In the genomic region with DNA sequence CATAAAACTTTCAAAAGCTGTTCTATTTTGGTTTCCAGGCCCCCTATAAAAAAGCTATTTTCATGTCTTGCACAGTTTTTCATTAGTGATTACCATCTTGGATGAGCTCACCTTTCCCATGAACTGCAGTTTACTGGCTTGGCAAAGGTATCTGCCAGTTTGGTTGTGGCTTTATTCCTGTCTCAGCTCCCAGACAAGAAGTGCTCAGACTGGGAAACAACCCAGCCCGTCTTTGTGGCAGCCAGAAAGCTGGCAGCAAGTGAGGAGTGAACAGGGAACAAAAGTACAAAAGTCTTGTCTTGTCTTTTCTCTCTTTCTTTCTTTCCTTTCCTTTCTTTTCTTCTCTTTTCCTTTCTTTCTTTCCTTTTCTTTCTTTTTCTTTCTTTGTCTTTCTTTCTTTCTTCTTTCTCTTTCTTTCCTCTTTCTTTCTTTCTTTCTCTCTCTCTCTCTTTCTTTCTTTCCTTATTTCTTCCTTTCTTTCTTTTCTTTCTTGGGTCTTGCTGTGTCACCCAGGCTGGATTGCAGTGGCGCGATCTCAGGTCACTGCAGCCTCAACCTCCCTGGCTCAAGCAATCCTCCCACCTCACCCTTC, we compare ENCODE assay signal across 24 cellular contexts.
DNase-seq lines count a peak whose midpoint lies in the region; ATAC-seq, FAIRE-seq and TF ChIP-seq lines count a peak whose summit lies in the region.
"Had no signal": no experiment of that assay in that cellular context is flagged by ENCODE, and none has a peak within 500 bp of the region (broad histone marks: within the 10 kb centered on the region; RNA-seq: fewer than 3 reads in every experiment).

No MANE protein-coding gene starts in this region.

- DNase-seq in AG09309 (ENCODE audit: low read depth) (peak; percentile 14), epithelial cell of prostate (ENCODE audit: low read depth, low spot score) (peak; percentile 1), mesothelial cell of epicardium (ENCODE audit: low spot score in 2 of 2, unreplicated experiment in 2 of 2) (no peak), DMS 273 treated with DMSO at 0.1 percent for 48 hours (lab: John Stamatoyannopoulos, UW) (no peak), H54 (ENCODE audit: insufficient read length, low spot score) (no peak)
- no peak for DNase-seq in activated naive CD8-positive, alpha-beta T cell treated with anti-CD3 and anti-CD28 coated beads, Interleukin-2, amount 50 U/mL, for 24 hours
- DNase-seq: activated CD4-positive, CD25-positive, alpha-beta regulatory T cell; activated CD8-positive, alpha-beta T cell treated with anti-CD3 and anti-CD28 coated beads for 36 hours; activated naive CD4-positive, alpha-beta T cell treated with Interleukin-2 at 50 U/mL for 16 hours; activated T-cell treated with anti-CD3 and anti-CD28 coated beads, Interleukin-2, amount 50 U/mL, for 1 hour; DMS79; islet precursor cell; Kasumi-1; mesenchymal stem cell; NCI-H1105 treated with DMSO at 0.1 percent for 48 hours; NCI-H69; OCI-M1; stimulated activated CD4-positive, alpha-beta T cell treated with anti-CD3 and anti-CD28 coated beads, Interleukin-4, amount 100 ng/mL, for 4 hours; T-helper 2 cell; testis had no signal

- peak overlapping the region; percentile 36 for H3K27ac Mint-ChIP-seq in mesothelial cell of epicardium
- no peak overlapping the region for H3K27ac Mint-ChIP-seq in activated naive CD8-positive, alpha-beta T cell treated with anti-CD3 and anti-CD28 coated beads, Interleukin-2, amount 50 U/mL, for 24 hours
- H3K27ac Mint-ChIP-seq: activated CD8-positive, alpha-beta T cell treated with anti-CD3 and anti-CD28 coated beads for 36 hours; natural killer cell treated with Interleukin-12 subunit alpha and Interleukin-12 subunit beta and Interleukin-15 and Interleukin-18, amount 100 ng/mL, for 72 hours had no signal

- peaks cover 6% of the 10 kb centered on the region for H3K4me1 Mint-ChIP-seq in mesothelial cell of epicardium
- no peaks in the 10 kb centered on the region for H3K4me1 Mint-ChIP-seq in activated naive CD8-positive, alpha-beta T cell treated with anti-CD3 and anti-CD28 coated beads, Interleukin-2, amount 50 U/mL, for 24 hours

- no peaks in the 10 kb centered on the region for H3K9me3 Mint-ChIP-seq in mesothelial cell of epicardium
- H3K9me3 Mint-ChIP-seq in activated naive CD8-positive, alpha-beta T cell treated with anti-CD3 and anti-CD28 coated beads, Interleukin-2, amount 50 U/mL, for 24 hours: no peaks in the 10 kb centered on the region
- H3K9me3 Mint-ChIP-seq: activated CD8-positive, alpha-beta T cell treated with anti-CD3 and anti-CD28 coated beads for 36 hours; natural killer cell treated with Interleukin-12 subunit alpha and Interleukin-12 subunit beta and Interleukin-15 and Interleukin-18, amount 100 ng/mL, for 72 hours had no signal

- peaks cover 2% of the 10 kb centered on the region for H3K27me3 Mint-ChIP-seq in mesothelial cell of epicardium (ENCODE audit: low read depth)
- peaks cover 4% of the 10 kb centered on the region for H3K27me3 Mint-ChIP-seq in activated naive CD8-positive, alpha-beta T cell treated with anti-CD3 and anti-CD28 coated beads, Interleukin-2, amount 50 U/mL, for 24 hours

- no peaks in the 10 kb centered on the region for H3K4me1 ChIP-seq in HEK293 (ENCODE audit: control insufficient read depth, insufficient read depth, low read length)
- H3K4me1 ChIP-seq: testis had no signal

- POLR2A ChIA-PET in HEK293 (lab: Yijun Ruan, JAX): no interaction called here

- TF ChIP-seq POLR2A in H54 (IDR thresholded peaks at IDR 0.05; ENCODE audit: low read depth, low read length): no peak

- H3K4me3 ChIP-seq in AG09309 (ENCODE audit: control insufficient read depth, low read depth, low read length) (no peak overlapping the region), HEK293 (ENCODE audit: low read depth, low read length) (no peak overlapping the region)
- H3K4me3 ChIP-seq: skin epidermis, testis had no signal

- H3K9me3 ChIP-seq in HEK293 (ENCODE audit: control insufficient read depth, insufficient read depth, low read depth, low read length): no peaks in the 10 kb centered on the region
- H3K9me3 ChIP-seq: testis had no signal

- no peak for ATAC-seq in GM18520 (IDR thresholded peaks at IDR 0.05; ENCODE audit: unreplicated experiment)
- ATAC-seq in activated naive CD8-positive, alpha-beta T cell treated with anti-CD3 and anti-CD28 coated beads, Interleukin-2, amount 50 U/mL, for 24 hours: no peak
- ATAC-seq: activated CD8-positive, alpha-beta T cell treated with anti-CD3 and anti-CD28 coated beads for 36 hours; natural killer cell treated with Interleukin-12 subunit alpha and Interleukin-12 subunit beta and Interleukin-15 and Interleukin-18, amount 100 ng/mL, for 72 hours had no signal

- CTCF ChIA-PET in HEK293 (lab: Yijun Ruan, JAX): interaction anchor here (0.6 to 1.2 kb wide), 4 partner anchors 9 to 142 kb away, joined by 3 to 6 read pairs (median 3); no protein-coding TSS in a partner anchor

- no peak overlapping the region for H3K4me3 Mint-ChIP-seq in mesothelial cell of epicardium
- H3K4me3 Mint-ChIP-seq in activated naive CD8-positive, alpha-beta T cell treated with anti-CD3 and anti-CD28 coated beads, Interleukin-2, amount 50 U/mL, for 24 hours: no peak overlapping the region
- H3K4me3 Mint-ChIP-seq: activated CD8-positive, alpha-beta T cell treated with anti-CD3 and anti-CD28 coated beads for 36 hours; natural killer cell treated with Interleukin-12 subunit alpha and Interleukin-12 subunit beta and Interleukin-15 and Interleukin-18, amount 100 ng/mL, for 72 hours had no signal

- H3K27ac ChIP-seq in HEK293 (ENCODE audit: extremely low read depth, low read depth, low read length) (no peak overlapping the region), epithelial cell of prostate (no peak overlapping the region)
- H3K27ac ChIP-seq: testis had no signal

- H3K36me3 Mint-ChIP-seq in mesothelial cell of epicardium: no peaks in the 10 kb centered on the region
- H3K36me3 Mint-ChIP-seq in activated naive CD8-positive, alpha-beta T cell treated with anti-CD3 and anti-CD28 coated beads, Interleukin-2, amount 50 U/mL, for 24 hours (ENCODE audit: low read depth): no peaks in the 10 kb centered on the region
- H3K36me3 Mint-ChIP-seq: natural killer cell treated with Interleukin-12 subunit alpha and Interleukin-12 subunit beta and Interleukin-15 and Interleukin-18, amount 100 ng/mL, for 72 hours had no signal

- no peak for FAIRE-seq in H54 (lab: Jason Lieb, UNC)

- no peaks in the 10 kb centered on the region for H3K36me3 ChIP-seq in HEK293 (ENCODE audit: control insufficient read depth in 2 of 2, insufficient read depth in 1 of 2, low read length in 2 of 2)

- no peak for TF ChIP-seq CTCF in AG09309 (IDR thresholded peaks at IDR 0.05; ENCODE audit: control insufficient read depth, insufficient read depth, low read depth, low read length, missing control alignments)
- TF ChIP-seq CTCF in HEK293 (tag by site-specific recombination; IDR thresholded peaks at IDR 0.05): no peak
- no peak for TF ChIP-seq CTCF in mesothelial cell of epicardium (IDR thresholded peaks at IDR 0.05; ENCODE audit: unreplicated experiment)

TF ChIP-seq in HEK293, 187 proteins besides CTCF, POLR2A, EP300 and RAD21:
- TF ChIP-seq ZSCAN4 (tag by site-specific recombination; IDR thresholded peaks at IDR 0.05) (no peak), ZBTB11 (tag by site-specific recombination; conservative IDR thresholded peaks at IDR 0.05; ENCODE audit: low read depth) (no peak), ZNF366 (tag by site-specific recombination; conservative IDR thresholded peaks at IDR 0.05) (peak; percentile 72)

Comparison
In these comparisons a context has a peak if more than half of its experiments do, and no peak if none do; other contexts are left out.
1. DNase-seq: peak in AG09309 (single experiment) and epithelial cell of prostate (single experiment); none in mesothelial cell of epicardium (0 of 2), DMS 273 treated with DMSO at 0.1 percent for 48 hours (single experiment), H54 (single experiment) and activated naive CD8-positive, alpha-beta T cell treated with anti-CD3 and anti-CD28 coated beads, Interleukin-2, amount 50 U/mL, for 24 hours (single experiment).